ENCODE assay signal across 10 cellular contexts in genomic region chr3:50605901-50606326, GRCh38. TPM values are rescaled to one million over a fixed set of nuclear protein-coding genes. Genes with fewer than 3 reads are reported as not detected.
DNase-seq lines count a peak whose midpoint lies in the region; ATAC-seq, FAIRE-seq and TF ChIP-seq lines count a peak whose summit lies in the region.
"Had no signal": no experiment of that assay in that cellular context is flagged by ENCODE, and none has a peak within 500 bp of the region (broad histone marks: within the 10 kb centered on the region; RNA-seq: fewer than 3 reads in every experiment).

No MANE protein-coding gene starts in this region.

- no peaks in the 10 kb centered on the region for H3K79me2 ChIP-seq in HepG2 (ENCODE audit: insufficient read depth, low read length)

- H2BK12ac ChIP-seq in neuronal stem cell (ENCODE audit: low read length) = no peak overlapping the region

- no peak overlapping the region for H2BK5ac ChIP-seq in neuronal stem cell (ENCODE audit: low read length)

- WGBS in liver = 33% methylated on average over 5 of the region's 5 CpGs
- 69% methylated on average over 4 of the region's 5 CpGs for WGBS in HepG2 (ENCODE audit: low lambda C conversion rate)
- no CpG with 5 or more reads among the region's 5 CpGs for WGBS in neuronal stem cell (ENCODE audit: extremely low coverage in 2 of 2, insufficient read length in 2 of 2, insufficient replicate concordance in 1 of 2), 2 donors

- H3K23ac ChIP-seq in neuronal stem cell (ENCODE audit: low read depth, low read length, poor library complexity) = no peak overlapping the region

- H3K9ac ChIP-seq in liver (ENCODE audit: low read depth in 1 of 2, low read length in 2 of 2) = peak overlapping the region in 1 of 2 donors; percentile 45
- H3K9ac ChIP-seq in HepG2 (ENCODE audit: insufficient read depth, low read depth, low read length) = no peak overlapping the region
- no peak overlapping the region for H3K9ac ChIP-seq in neuronal stem cell (ENCODE audit: low read depth, low read length, poor library complexity)

- H3K4me2 ChIP-seq in HepG2 (ENCODE audit: low read depth, low read length) (no peak overlapping the region), neuronal stem cell (ENCODE audit: insufficient read depth, low read length, poor library complexity, severe bottlenecking) (no peak overlapping the region)

- H3K36me3 Mint-ChIP-seq in activated naive CD4-positive, alpha-beta T cell treated with anti-CD3 and anti-CD28 coated beads, Interleukin-2, amount 50 U/mL, for 72 hours = peaks cover 74 to 82% of the 10 kb centered on the region in 2 donors
- H3K36me3 Mint-ChIP-seq in naive B cell = no peaks in the 10 kb centered on the region

- no peak for FAIRE-seq in HepG2 (lab: Jason Lieb, UNC)

- H3K79me1 ChIP-seq in neuronal stem cell (ENCODE audit: low read depth, low read length) = no peaks in the 10 kb centered on the region

- no peak overlapping the region for H2BK15ac ChIP-seq in neuronal stem cell (ENCODE audit: low read length)

- no TSS peak for BruUV-seq in HepG2 (replicated peaks; lab: Mats Ljungman, UMichigan)

- TF ChIP-seq POLR2A in HepG2 (IDR thresholded peaks at IDR 0.05; ENCODE audit: insufficient read depth in 1 of 2, low read depth in 2 of 2, low read length in 2 of 2) = no peak

- CTCF ChIA-PET in HepG2 (lab: Yijun Ruan, JAX; ENCODE audit: low intra/inter-chr PET ratio, low total read pairs) = no interaction called here

- intact Hi-C loops in HepG2 (cut with micrococcal nuclease; ENCODE audit: unreplicated experiment) = no loop called here

- H3K27ac Mint-ChIP-seq in activated naive CD4-positive, alpha-beta T cell treated with anti-CD3 and anti-CD28 coated beads, Interleukin-2, amount 50 U/mL, for 72 hours = peak overlapping the region; percentile 98 to 99
- H3K27ac Mint-ChIP-seq in naive B cell = peak overlapping the region in 5 of 6 donors; percentile 81 to 98 (median 86)

- peaks cover 41 to 59% (median 49%) of the 10 kb centered on the region in 3 donors for H3K4me1 Mint-ChIP-seq in naive B cell

- no peaks in the 10 kb centered on the region for H3K9me3 ChIP-seq in liver (ENCODE audit: control insufficient read depth in 4 of 4, low read length in 3 of 4)
- H3K9me3 ChIP-seq in HepG2 (ENCODE audit: low read length) = no peaks in the 10 kb centered on the region
- H3K9me3 ChIP-seq in neuronal stem cell (replicated peaks in 1 of 2; ENCODE audit: control insufficient read depth in 2 of 2, insufficient read depth in 1 of 2, low read depth in 1 of 2, low read length in 2 of 2) = no peaks in the 10 kb centered on the region

- no peak overlapping the region for H3K14ac ChIP-seq in neuronal stem cell (ENCODE audit: low read length)

- H4K8ac ChIP-seq in neuronal stem cell (ENCODE audit: low read depth, low read length) = no peak overlapping the region

- ATAC-seq in HepG2 (no peak), naive B cell (ENCODE audit: low read depth in 2 of 2) (no peak), GM18520 (IDR thresholded peaks at IDR 0.05; ENCODE audit: unreplicated experiment) (no peak), HG02938 (IDR thresholded peaks at IDR 0.05; ENCODE audit: unreplicated experiment) (no peak)
- no peak for ATAC-seq in activated naive CD4-positive, alpha-beta T cell treated with anti-CD3 and anti-CD28 coated beads, Interleukin-2, amount 50 U/mL, for 72 hours

- H2AK5ac ChIP-seq in neuronal stem cell (ENCODE audit: low read depth, low read length) = no peak overlapping the region

- no peaks in the 10 kb centered on the region for H3K27me3 ChIP-seq in liver (ENCODE audit: control insufficient read depth in 4 of 4, insufficient read depth in 4 of 4, low read length in 3 of 4)
- H3K27me3 ChIP-seq in HepG2 (ENCODE audit: control insufficient read depth in 1 of 2, insufficient read depth in 2 of 2, low read length in 2 of 2) = no peaks in the 10 kb centered on the region
- peaks cover 0 to 6% (median 0%) of the 10 kb centered on the region in 3 experiments for H3K27me3 ChIP-seq in neuronal stem cell (ENCODE audit: control insufficient read depth in 3 of 3, insufficient read depth in 3 of 3, low read depth in 1 of 3, low read length in 3 of 3)

- no peaks in the 10 kb centered on the region for H4K20me1 ChIP-seq in HepG2 (ENCODE audit: insufficient read depth, low read length)

- no peak overlapping the region for H2AFZ ChIP-seq in HepG2 (ENCODE audit: low read length)
- H2AFZ ChIP-seq in neuronal stem cell (ENCODE audit: low read length) = no peak overlapping the region

- no peak overlapping the region for H4K91ac ChIP-seq in neuronal stem cell (ENCODE audit: low read depth, low read length, poor library complexity)

- H3K4me3 ChIP-seq in liver (ENCODE audit: low read depth in 1 of 3, low read length in 3 of 3) (peak overlapping the region in 1 of 3 donors; percentile 88), HepG2 (replicated peaks in 1 of 3; ENCODE audit: insufficient read depth in 1 of 3, low read depth in 2 of 3, low read length in 3 of 3) (no peak overlapping the region), neuronal stem cell (ENCODE audit: low read length in 2 of 2) (no peak overlapping the region)

- TF ChIP-seq EP300 in HepG2 (IDR thresholded peaks at IDR 0.05; ENCODE audit: low read depth in 2 of 2, low read length in 2 of 2) (no peak), HepG2 (CRISPR knock-in tag; IDR thresholded peaks at IDR 0.05; ENCODE audit: borderline replicate concordance) (no peak)

- H3K27ac ChIP-seq in liver (ENCODE audit: low read depth in 1 of 2, low read length in 2 of 2) (peak overlapping the region; percentile 84 to 94), HepG2 (ENCODE audit: extremely low read length, insufficient read depth, low read length) (no peak overlapping the region), neuronal stem cell (replicated peaks; ENCODE audit: low read length) (no peak overlapping the region)

- no peak for DNase-seq in HepG2 (ENCODE audit: low spot score)
- DNase-seq in activated naive CD4-positive, alpha-beta T cell treated with anti-CD3 and anti-CD28 coated beads, Interleukin-2, amount 50 U/mL, for 72 hours (ENCODE audit: low spot score in 2 of 2) = no peak
- DNase-seq in naive B cell = no peak
- DNase-seq in neuronal stem cell (ENCODE audit: low spot score) = no peak
- no peak for DNase-seq in NCI-H774 (lab: John Stamatoyannopoulos, UW)
- DNase-seq: NCI-H524, posterior cingulate gyrus had no signal

- no peak overlapping the region for H3K18ac ChIP-seq in neuronal stem cell (ENCODE audit: low read length)

- in situ Hi-C loops in HepG2 (cut with HindIII; ENCODE audit: extremely low pct_ligation_motif_present, low pct_unique_long_range_greater_than_20kb) = no loop called here

- no peaks in the 10 kb centered on the region for H3K9me3 Mint-ChIP-seq in activated naive CD4-positive, alpha-beta T cell treated with anti-CD3 and anti-CD28 coated beads, Interleukin-2, amount 50 U/mL, for 72 hours
- no peaks in the 10 kb centered on the region for H3K9me3 Mint-ChIP-seq in naive B cell

- peak overlapping the region in 5 of 8 donors; percentile 4 to 73 (median 39) for H3K4me3 Mint-ChIP-seq in naive B cell

- no peaks in the 10 kb centered on the region for H3K27me3 Mint-ChIP-seq in naive B cell

- H3K36me3 ChIP-seq in liver (ENCODE audit: control insufficient read depth in 4 of 4, insufficient read depth in 3 of 4, low read depth in 1 of 4, low read length in 3 of 4) (peaks cover 9 to 24% (median 16%) of the 10 kb centered on the region in 4 donors), HepG2 (replicated peaks in 1 of 2; ENCODE audit: control insufficient read depth in 1 of 2, insufficient read depth in 2 of 2, low read length in 2 of 2) (peaks cover 0 to 5% of the 10 kb centered on the region in 2 experiments; a peak in 1 of 5 replicates), neuronal stem cell (replicated peaks in 1 of 2; ENCODE audit: control insufficient read depth in 2 of 2, insufficient read depth in 2 of 2, low read length in 2 of 2) (peaks cover 2 to 46% of the 10 kb centered on the region in 2 donors)

- H3K4ac ChIP-seq in neuronal stem cell (ENCODE audit: low read length) = no peak overlapping the region

- no peak overlapping the region for H2BK120ac ChIP-seq in neuronal stem cell (ENCODE audit: low read depth, low read length)

- POLR2A ChIA-PET in HepG2 (lab: Yijun Ruan, JAX) = interaction anchor here (2.1 kb wide), 1 partner anchor 37 kb away, joined by 5 read pairs; the partner anchor contains the start of gene HEMK1

- peaks cover 19 to 96% (median 71%) of the 10 kb centered on the region in 4 donors for H3K4me1 ChIP-seq in liver (ENCODE audit: control insufficient read depth in 4 of 4, insufficient read depth in 4 of 4, low read length in 3 of 4)
- peaks cover 66% of the 10 kb centered on the region for H3K4me1 ChIP-seq in HepG2 (ENCODE audit: insufficient read depth, low read length)
- peaks cover 13 to 19% of the 10 kb centered on the region in 2 donors for H3K4me1 ChIP-seq in neuronal stem cell (ENCODE audit: control insufficient read depth in 2 of 2, insufficient read depth in 1 of 2, low read depth in 1 of 2, low read length in 2 of 2)

- no peak for TF ChIP-seq CTCF in liver (IDR thresholded peaks at IDR 0.05; ENCODE audit: low read depth, low read length, missing input control)
- TF ChIP-seq CTCF in HepG2 (CRISPR knock-in tag; IDR thresholded peaks at IDR 0.05) = no peak

- peak in 1 of 2 donors; percentile 51 for TF ChIP-seq RAD21 in liver (IDR thresholded peaks at IDR 0.05)
- no peak for TF ChIP-seq RAD21 in HepG2 (CRISPR knock-in tag; IDR thresholded peaks at IDR 0.05)

RNA-seq across cellular contexts. Expression of gene CISH, which starts 5.7 kb away (rescaled TPM):
- total RNA-seq in liver (10 to 100 TPM in 1 of 2 donors, 1 to 10 TPM in 1; 4.7 to 30.6 TPM), HepG2 (2016; rRNA removed; fragmentation: Illumina TruSeq; extraction: Trizol) (0.73 and 0.91 TPM in 2 replicates)
- polyA plus RNA-seq in liver (10 to 100 TPM; 17.9 to 32.5 TPM), HepG2 (2011; rRNA removed) (1.5 and 2.8 TPM in 2 replicates), naive B cell (ENCODE audit: low read depth in 6 of 6) (1 to 10 TPM in 1 of 6 donors, under 1 TPM in 3, not detected in 2; 0.34 to 1.3 (median 0.76) TPM)
- total RNA-seq in HepG2 (2016; cell fraction: cytosol; rRNA removed; fragmentation: Illumina TruSeq; extraction: Trizol; ENCODE audit: low read depth) = 0.20 and 0.44 TPM in 2 replicates
- 0.82 and 1.2 TPM in 2 replicates for total RNA-seq in HepG2 (2016; cell fraction: insoluble cytoplasmic fraction; rRNA removed; fragmentation: Illumina TruSeq; extraction: Trizol)
- 1.2 and 1.4 TPM in 2 replicates for total RNA-seq in HepG2 (2016; cell fraction: membrane; rRNA removed; fragmentation: Illumina TruSeq; extraction: Trizol)
- 0.81 and 0.85 TPM in 2 replicates for total RNA-seq in HepG2 (2016; cell fraction: nucleus; rRNA removed; fragmentation: Illumina TruSeq; extraction: Trizol)
- 1.5 and 1.7 TPM in 2 replicates for polyA plus RNA-seq in HepG2 (2011; cell fraction: cytosol; rRNA removed)
- polyA plus RNA-seq in HepG2 (2011; cell fraction: nucleus; rRNA removed) = 4.4 and 7.4 TPM in 2 replicates
- polyA plus RNA-seq in HepG2 (2012) = 2.1 and 2.9 TPM in 2 replicates
- polyA plus RNA-seq in HepG2 (2016; cell fraction: cytosol; fragmentation: Illumina TruSeq; extraction: Trizol; ENCODE audit: low read depth) = 0.21 and 0.27 TPM in 2 replicates
- polyA plus RNA-seq in HepG2 (2016; cell fraction: insoluble cytoplasmic fraction; fragmentation: Illumina TruSeq; extraction: Trizol; ENCODE audit: low read depth) = 1.9 and 2.2 TPM in 2 replicates
- polyA plus RNA-seq in HepG2 (2016; cell fraction: membrane; fragmentation: Illumina TruSeq; extraction: Trizol; ENCODE audit: low read depth) = 0.84 and 1.0 TPM in 2 replicates
- polyA plus RNA-seq in HepG2 (2016; cell fraction: nucleus; fragmentation: Illumina TruSeq; extraction: Trizol; ENCODE audit: insufficient read depth, low read depth) = 1.9 and 3.2 TPM in 2 replicates
- 1.9 and 6.3 TPM in 2 replicates for polyA minus RNA-seq in HepG2 (2011; rRNA and poly(A)+ RNA removed; ENCODE audit: low replicate concordance)
- polyA minus RNA-seq in HepG2 (2011; cell fraction: cytosol; rRNA and poly(A)+ RNA removed) = 1.6 and 2.8 TPM in 2 replicates
- polyA minus RNA-seq in HepG2 (2011; cell fraction: nucleus; rRNA and poly(A)+ RNA removed) = 2.6 and 4.6 TPM in 2 replicates
- 100 to 1,000 TPM; 222 to 258 TPM for total RNA-seq in activated naive CD4-positive, alpha-beta T cell treated with anti-CD3 and anti-CD28 coated beads, Interleukin-2, amount 50 U/mL, for 72 hours
- polyA plus RNA-seq in neuronal stem cell (2013, experiment 1 of 2) = 2.1 TPM
- 2.1 TPM for polyA plus RNA-seq in neuronal stem cell (2013, experiment 2 of 2)

RNA-seq across cellular contexts. Expression of gene MAPKAPK3, which starts 11.0 kb away (rescaled TPM):
- total RNA-seq in liver = 10 to 100 TPM; 20.4 to 32.9 TPM
- polyA plus RNA-seq in liver = 10 to 100 TPM; 13.9 to 17.5 TPM
- 41.2 and 48.5 TPM in 2 replicates for total RNA-seq in HepG2 (2016; rRNA removed; fragmentation: Illumina TruSeq; extraction: Trizol)
- total RNA-seq in HepG2 (2016; cell fraction: cytosol; rRNA removed; fragmentation: Illumina TruSeq; extraction: Trizol; ENCODE audit: low read depth) = 18.9 and 21.3 TPM in 2 replicates
- 40.5 and 43.9 TPM in 2 replicates for total RNA-seq in HepG2 (2016; cell fraction: insoluble cytoplasmic fraction; rRNA removed; fragmentation: Illumina TruSeq; extraction: Trizol)
- total RNA-seq in HepG2 (2016; cell fraction: membrane; rRNA removed; fragmentation: Illumina TruSeq; extraction: Trizol) = 51.7 and 60.5 TPM in 2 replicates
- 21.2 and 24.7 TPM in 2 replicates for total RNA-seq in HepG2 (2016; cell fraction: nucleus; rRNA removed; fragmentation: Illumina TruSeq; extraction: Trizol)
- polyA plus RNA-seq in HepG2 (2011; rRNA removed) = 39.9 and 46.2 TPM in 2 replicates
- 40.2 and 41.3 TPM in 2 replicates for polyA plus RNA-seq in HepG2 (2011; cell fraction: cytosol; rRNA removed)
- 23.0 and 28.1 TPM in 2 replicates for polyA plus RNA-seq in HepG2 (2011; cell fraction: nucleus; rRNA removed)
- 21.8 and 22.2 TPM in 2 replicates for polyA plus RNA-seq in HepG2 (2012)
- polyA plus RNA-seq in HepG2 (2016; cell fraction: cytosol; fragmentation: Illumina TruSeq; extraction: Trizol; ENCODE audit: low read depth) = 23.5 and 31.3 TPM in 2 replicates
- polyA plus RNA-seq in HepG2 (2016; cell fraction: insoluble cytoplasmic fraction; fragmentation: Illumina TruSeq; extraction: Trizol; ENCODE audit: low read depth) = 53.8 and 56.3 TPM in 2 replicates
- 50.2 and 54.3 TPM in 2 replicates for polyA plus RNA-seq in HepG2 (2016; cell fraction: membrane; fragmentation: Illumina TruSeq; extraction: Trizol; ENCODE audit: low read depth)
- 31.0 and 31.6 TPM in 2 replicates for polyA plus RNA-seq in HepG2 (2016; cell fraction: nucleus; fragmentation: Illumina TruSeq; extraction: Trizol; ENCODE audit: insufficient read depth, low read depth)
- 48.5 and 89.7 TPM in 2 replicates for polyA minus RNA-seq in HepG2 (2011; rRNA and poly(A)+ RNA removed; ENCODE audit: low replicate concordance)
- 15.7 and 16.5 TPM in 2 replicates for polyA minus RNA-seq in HepG2 (2011; cell fraction: cytosol; rRNA and poly(A)+ RNA removed)
- 13.4 and 16.9 TPM in 2 replicates for polyA minus RNA-seq in HepG2 (2011; cell fraction: nucleus; rRNA and poly(A)+ RNA removed)
- total RNA-seq in activated naive CD4-positive, alpha-beta T cell treated with anti-CD3 and anti-CD28 coated beads, Interleukin-2, amount 50 U/mL, for 72 hours = 100 to 1,000 TPM in 1 of 2 donors, 10 to 100 TPM in 1; 94.3 to 153 TPM
- 10 to 100 TPM; 14.6 to 26.8 (median 19.3) TPM for polyA plus RNA-seq in naive B cell (ENCODE audit: low read depth in 6 of 6)
- 90.3 TPM for polyA plus RNA-seq in neuronal stem cell (2013, experiment 1 of 2)
- polyA plus RNA-seq in neuronal stem cell (2013, experiment 2 of 2) = 89.0 TPM

RNA-seq across cellular contexts. Expression of gene HEMK1, which starts 36.6 kb away (rescaled TPM):
- total RNA-seq in liver = 1 to 10 TPM; 3.7 to 9.2 TPM
- polyA plus RNA-seq in liver = 1 to 10 TPM; 8.7 to 9.5 TPM
- 6.3 and 9.8 TPM in 2 replicates for total RNA-seq in HepG2 (2016; rRNA removed; fragmentation: Illumina TruSeq; extraction: Trizol)
- total RNA-seq in HepG2 (2016; cell fraction: cytosol; rRNA removed; fragmentation: Illumina TruSeq; extraction: Trizol; ENCODE audit: low read depth) = 3.3 and 3.8 TPM in 2 replicates
- total RNA-seq in HepG2 (2016; cell fraction: insoluble cytoplasmic fraction; rRNA removed; fragmentation: Illumina TruSeq; extraction: Trizol) = 4.7 and 8.7 TPM in 2 replicates
- total RNA-seq in HepG2 (2016; cell fraction: membrane; rRNA removed; fragmentation: Illumina TruSeq; extraction: Trizol) = 6.7 and 7.4 TPM in 2 replicates
- 10.1 and 13.3 TPM in 2 replicates for total RNA-seq in HepG2 (2016; cell fraction: nucleus; rRNA removed; fragmentation: Illumina TruSeq; extraction: Trizol)
- polyA plus RNA-seq in HepG2 (2011; rRNA removed) = 12.6 and 16.2 TPM in 2 replicates
- polyA plus RNA-seq in HepG2 (2011; cell fraction: cytosol; rRNA removed) = 6.7 and 8.8 TPM in 2 replicates
- 54.5 and 63.4 TPM in 2 replicates for polyA plus RNA-seq in HepG2 (2011; cell fraction: nucleus; rRNA removed)
- polyA plus RNA-seq in HepG2 (2012) = 7.1 and 8.2 TPM in 2 replicates
- 4.2 and 5.6 TPM in 2 replicates for polyA plus RNA-seq in HepG2 (2016; cell fraction: cytosol; fragmentation: Illumina TruSeq; extraction: Trizol; ENCODE audit: low read depth)
- polyA plus RNA-seq in HepG2 (2016; cell fraction: insoluble cytoplasmic fraction; fragmentation: Illumina TruSeq; extraction: Trizol; ENCODE audit: low read depth) = 3.7 and 6.3 TPM in 2 replicates
- polyA plus RNA-seq in HepG2 (2016; cell fraction: membrane; fragmentation: Illumina TruSeq; extraction: Trizol; ENCODE audit: low read depth) = 4.9 TPM in 2 replicates
- 20.5 and 21.1 TPM in 2 replicates for polyA plus RNA-seq in HepG2 (2016; cell fraction: nucleus; fragmentation: Illumina TruSeq; extraction: Trizol; ENCODE audit: insufficient read depth, low read depth)
- polyA minus RNA-seq in HepG2 (2011; rRNA and poly(A)+ RNA removed; ENCODE audit: low replicate concordance) = 15.2 and 19.7 TPM in 2 replicates
- 2.2 and 4.5 TPM in 2 replicates for polyA minus RNA-seq in HepG2 (2011; cell fraction: cytosol; rRNA and poly(A)+ RNA removed)
- 25.0 and 25.6 TPM in 2 replicates for polyA minus RNA-seq in HepG2 (2011; cell fraction: nucleus; rRNA and poly(A)+ RNA removed)
- total RNA-seq in activated naive CD4-positive, alpha-beta T cell treated with anti-CD3 and anti-CD28 coated beads, Interleukin-2, amount 50 U/mL, for 72 hours = 10 to 100 TPM; 69.7 to 74.6 TPM
- 10 to 100 TPM; 18.2 to 44.6 (median 32.8) TPM for polyA plus RNA-seq in naive B cell (ENCODE audit: low read depth in 6 of 6)
- 15.5 TPM for polyA plus RNA-seq in neuronal stem cell (2013, experiment 1 of 2)
- polyA plus RNA-seq in neuronal stem cell (2013, experiment 2 of 2) = 15.1 TPM

RNA-seq across cellular contexts. Expression of gene C3orf18, which starts 38.4 kb away (rescaled TPM):
- 1 to 10 TPM; 1.8 to 2.7 TPM for total RNA-seq in liver
- polyA plus RNA-seq in liver = 1 to 10 TPM in 1 of 2 donors, under 1 TPM in 1; 0.54 to 1.1 TPM
- 1.2 and 1.6 TPM in 2 replicates for total RNA-seq in HepG2 (2016; rRNA removed; fragmentation: Illumina TruSeq; extraction: Trizol)
- 1.2 and 1.5 TPM in 2 replicates for total RNA-seq in HepG2 (2016; cell fraction: cytosol; rRNA removed; fragmentation: Illumina TruSeq; extraction: Trizol; ENCODE audit: low read depth)
- total RNA-seq in HepG2 (2016; cell fraction: insoluble cytoplasmic fraction; rRNA removed; fragmentation: Illumina TruSeq; extraction: Trizol) = 0.88 and 1.5 TPM in 2 replicates
- 2.2 and 3.1 TPM in 2 replicates for total RNA-seq in HepG2 (2016; cell fraction: membrane; rRNA removed; fragmentation: Illumina TruSeq; extraction: Trizol)
- total RNA-seq in HepG2 (2016; cell fraction: nucleus; rRNA removed; fragmentation: Illumina TruSeq; extraction: Trizol) = 0.97 and 1.1 TPM in 2 replicates
- polyA plus RNA-seq in HepG2 (2011; rRNA removed) = 4.6 and 4.8 TPM in 2 replicates
- 3.8 and 4.2 TPM in 2 replicates for polyA plus RNA-seq in HepG2 (2011; cell fraction: cytosol; rRNA removed)
- 8.1 and 8.7 TPM in 2 replicates for polyA plus RNA-seq in HepG2 (2011; cell fraction: nucleus; rRNA removed)
- 1.7 and 1.8 TPM in 2 replicates for polyA plus RNA-seq in HepG2 (2012)
- polyA plus RNA-seq in HepG2 (2016; cell fraction: cytosol; fragmentation: Illumina TruSeq; extraction: Trizol; ENCODE audit: low read depth) = 1.5 and 1.8 TPM in 2 replicates
- 0.85 and 1.2 TPM in 2 replicates for polyA plus RNA-seq in HepG2 (2016; cell fraction: insoluble cytoplasmic fraction; fragmentation: Illumina TruSeq; extraction: Trizol; ENCODE audit: low read depth)
- 2.3 and 2.4 TPM in 2 replicates for polyA plus RNA-seq in HepG2 (2016; cell fraction: membrane; fragmentation: Illumina TruSeq; extraction: Trizol; ENCODE audit: low read depth)
- 1.6 and 2.3 TPM in 2 replicates for polyA plus RNA-seq in HepG2 (2016; cell fraction: nucleus; fragmentation: Illumina TruSeq; extraction: Trizol; ENCODE audit: insufficient read depth, low read depth)
- polyA minus RNA-seq in HepG2 (2011; rRNA and poly(A)+ RNA removed; ENCODE audit: low replicate concordance) = 6.2 and 6.4 TPM in 2 replicates
- polyA minus RNA-seq in HepG2 (2011; cell fraction: cytosol; rRNA and poly(A)+ RNA removed) = 1.5 and 2.3 TPM in 2 replicates
- polyA minus RNA-seq in HepG2 (2011; cell fraction: nucleus; rRNA and poly(A)+ RNA removed) = 1.8 and 3.5 TPM in 2 replicates
- total RNA-seq in activated naive CD4-positive, alpha-beta T cell treated with anti-CD3 and anti-CD28 coated beads, Interleukin-2, amount 50 U/mL, for 72 hours = 10 to 100 TPM; 21.4 to 42.4 TPM
- polyA plus RNA-seq in naive B cell (ENCODE audit: low read depth in 6 of 6) = 10 to 100 TPM in 2 of 6 donors, 1 to 10 TPM in 4; 3.6 to 11.3 (median 6.4) TPM
- polyA plus RNA-seq in neuronal stem cell (2013, experiment 1 of 2) = 9.9 TPM
- polyA plus RNA-seq in neuronal stem cell (2013, experiment 2 of 2) = 9.3 TPM

Comparison
In these comparisons a context has a peak if more than half of its experiments do, and no peak if none do; other contexts are left out.
1. H3K27ac ChIP-seq: peak in liver (2 of 2); none in HepG2 (single experiment) and neuronal stem cell (single experiment).
2. RNA of gene CISH, which starts 5.7 kb away (total RNA-seq): 222 to 258 TPM in activated naive CD4-positive, alpha-beta T cell treated with anti-CD3 and anti-CD28 coated beads, Interleukin-2, amount 50 U/mL, for 72 hours; 4.7 to 30.6 TPM in liver and 0.20 to 1.4 TPM in HepG2; every median in the first group is over 4 times any median in the second.